In genomic region chr3:128075516-128076464, GRCh38 we compare ENCODE assay signal across 8 cellular contexts. TPM values are rescaled to one million over a fixed set of nuclear protein-coding genes. Genes with fewer than 3 reads are reported as not detected.
DNase-seq lines count a peak whose midpoint lies in the region; ATAC-seq, FAIRE-seq and TF ChIP-seq lines count a peak whose summit lies in the region.

No MANE protein-coding gene starts in this region.

- peak in 1 of 2 donors; percentile 18 for TF ChIP-seq POLR2A in Peyer's patch (IDR thresholded peaks at IDR 0.05)

- peaks cover 0 to 20% (median 0%) of the 10 kb centered on the region in 3 donors for H3K36me3 ChIP-seq in Peyer's patch
- peaks cover 25% of the 10 kb centered on the region for H3K36me3 ChIP-seq in neutrophil
- peaks cover 1 to 15% of the 10 kb centered on the region in 2 donors for H3K36me3 ChIP-seq in stomach smooth muscle (ENCODE audit: control insufficient read depth in 2 of 2, insufficient read depth in 2 of 2, low read length in 2 of 2)

- peak; percentile 73 to 95 (median 95) for TF ChIP-seq CTCF in Peyer's patch (IDR thresholded peaks at IDR 0.05)
- peak; percentile 98 for TF ChIP-seq CTCF in neutrophil (IDR thresholded peaks at IDR 0.05)

- H3K4me1 ChIP-seq in Peyer's patch = peaks cover 0 to 25% (median 7%) of the 10 kb centered on the region in 4 donors
- H3K4me1 ChIP-seq in neutrophil (ENCODE audit: control insufficient read depth in 1 of 2, insufficient read depth in 1 of 2, low read depth in 1 of 2, low read length in 1 of 2) = peaks cover 33 to 36% of the 10 kb centered on the region in 2 experiments
- H3K4me1 ChIP-seq in stomach smooth muscle (ENCODE audit: control insufficient read depth, insufficient read depth, low read length) = peaks cover 26% of the 10 kb centered on the region

- peaks cover 27% of the 10 kb centered on the region for H3K36me3 Mint-ChIP-seq in activated naive CD4-positive, alpha-beta T cell treated with anti-CD3 and anti-CD28 coated beads for 36 hours (ENCODE audit: low read depth)

- H3K27ac ChIP-seq in Peyer's patch (peak overlapping the region; percentile 6 to 53 (median 32)), neutrophil (peak overlapping the region; percentile 36), stomach smooth muscle (ENCODE audit: low read length) (peak overlapping the region; percentile 6)

- CTCF ChIA-PET in activated naive CD4-positive, alpha-beta T cell treated with anti-CD3 and anti-CD28 coated beads for 36 hours (lab: Charles Lee) = interaction anchor here (0.7 kb wide), 2 partner anchors 45 to 47 kb away, joined by 3 read pairs; no protein-coding TSS in a partner anchor

- H3K9me3 Mint-ChIP-seq in activated naive CD4-positive, alpha-beta T cell treated with anti-CD3 and anti-CD28 coated beads for 36 hours = no peaks in the 10 kb centered on the region

- H3K4me3 ChIP-seq in Peyer's patch = peak overlapping the region; percentile 26 to 54 (median 50)
- H3K4me3 ChIP-seq in neutrophil (ENCODE audit: low read depth in 1 of 2, low read length in 1 of 2) = peak overlapping the region; percentile 69 to 78
- peak overlapping the region; percentile 59 to 77 for H3K4me3 ChIP-seq in stomach smooth muscle (ENCODE audit: low read length in 2 of 2)

- no peaks in the 10 kb centered on the region for H3K9me3 ChIP-seq in Peyer's patch
- H3K9me3 ChIP-seq in neutrophil = no peaks in the 10 kb centered on the region
- no peaks in the 10 kb centered on the region for H3K9me3 ChIP-seq in stomach smooth muscle (ENCODE audit: control insufficient read depth in 2 of 2, low read length in 2 of 2)

- H3K27me3 ChIP-seq in Peyer's patch = no peaks in the 10 kb centered on the region
- H3K27me3 ChIP-seq in neutrophil = peaks cover 10% of the 10 kb centered on the region
- H3K27me3 ChIP-seq in stomach smooth muscle (ENCODE audit: control insufficient read depth in 1 of 2, insufficient read depth in 2 of 2, low read length in 2 of 2) = no peaks in the 10 kb centered on the region

- intact Hi-C loops in activated naive CD4-positive, alpha-beta T cell treated with anti-CD3 and anti-CD28 coated beads for 36 hours (cut with micrococcal nuclease) = loop anchor here (1.0 to 5.0 kb wide), 7 partner anchors 23 to 533 kb away; partner anchors contain the start of genes RUVBL1 and SEC61A1

- H3K9ac ChIP-seq in stomach smooth muscle (ENCODE audit: low read length in 2 of 2) = peak overlapping the region; percentile 48 to 51

- ATAC-seq in GM18498 (IDR thresholded peaks at IDR 0.05; ENCODE audit: unreplicated experiment) (peak; percentile 54), HG03135 (IDR thresholded peaks at IDR 0.05; ENCODE audit: unreplicated experiment) (peak; percentile 60)

- FAIRE-seq in frontal cortex (lab: Jason Lieb, UNC) = no peak

- DNase-seq in Peyer's patch (peak; percentile 74 to 95 (median 94)), frontal cortex (ENCODE audit: low spot score in 2 of 2) (peak; percentile 85 to 88), NCI-H2227 (lab: John Stamatoyannopoulos, UW; ENCODE audit: unreplicated experiment) (no peak)
- peak; percentile 86 for DNase-seq in activated naive CD4-positive, alpha-beta T cell treated with anti-CD3 and anti-CD28 coated beads for 36 hours

- H3K27me3 Mint-ChIP-seq in activated naive CD4-positive, alpha-beta T cell treated with anti-CD3 and anti-CD28 coated beads for 36 hours (ENCODE audit: low read depth) = no peaks in the 10 kb centered on the region

- peak overlapping the region; percentile 46 for H3K4me3 Mint-ChIP-seq in activated naive CD4-positive, alpha-beta T cell treated with anti-CD3 and anti-CD28 coated beads for 36 hours

- H3K4me1 Mint-ChIP-seq in activated naive CD4-positive, alpha-beta T cell treated with anti-CD3 and anti-CD28 coated beads for 36 hours (ENCODE audit: low read depth) = peaks cover 20% of the 10 kb centered on the region

- no peak overlapping the region for H3K27ac Mint-ChIP-seq in activated naive CD4-positive, alpha-beta T cell treated with anti-CD3 and anti-CD28 coated beads for 36 hours

RNA-seq across cellular contexts. Expression of gene SEC61A1, which starts 23.6 kb away (rescaled TPM):
- total RNA-seq in Peyer's patch = 100 to 1,000 TPM in 3 of 4 donors, 10 to 100 TPM in 1; 75.1 to 139 (median 124) TPM
- 100 to 1,000 TPM; 115 to 119 TPM for total RNA-seq in activated naive CD4-positive, alpha-beta T cell treated with anti-CD3 and anti-CD28 coated beads for 36 hours
- total RNA-seq in frontal cortex = 73.0 TPM

RNA-seq across cellular contexts. Expression of gene RUVBL1, which starts 47.8 kb away (rescaled TPM):
- 10 to 100 TPM in 3 of 4 donors, 1 to 10 TPM in 1; 8.9 to 22.3 (median 14.5) TPM for total RNA-seq in Peyer's patch
- total RNA-seq in activated naive CD4-positive, alpha-beta T cell treated with anti-CD3 and anti-CD28 coated beads for 36 hours = 10 to 100 TPM; 71.6 to 73.1 TPM
- total RNA-seq in frontal cortex = 61.1 TPM
